In genomic region chr14:34843011-34843554, GRCh38 we compare ENCODE assay signal across 1 cellular context.
TF ChIP-seq lines count a peak whose summit lies in the region.

No MANE protein-coding gene starts in this region.

TF ChIP-seq in K562, 482 proteins besides CTCF, POLR2A, EP300 and RAD21 (continued from another document):
- TF ChIP-seq ZBTB2 (IDR thresholded peaks at IDR 0.05) (no peak), HDAC2 (IDR thresholded peaks at IDR 0.05) (no peak), ZNF143 (CRISPR knock-in tag; IDR thresholded peaks at IDR 0.05) (no peak), MAFF (IDR thresholded peaks at IDR 0.05; ENCODE audit: low read length) (peak; percentile 88), ZNF217 (CRISPR knock-in tag; IDR thresholded peaks at IDR 0.05) (no peak), RCOR1 (IDR thresholded peaks at IDR 0.05; ENCODE audit: borderline replicate concordance in 1 of 2, low read depth in 2 of 2, low read length in 2 of 2) (no peak), MEIS2 (IDR thresholded peaks at IDR 0.05; ENCODE audit: partially characterized antibody) (no peak), GABPB1 (CRISPR knock-in tag; IDR thresholded peaks at IDR 0.05) (no peak), NUFIP1 (IDR thresholded peaks at IDR 0.05; ENCODE audit: partially characterized antibody) (no peak), TGIF2 (CRISPR knock-in tag; IDR thresholded peaks at IDR 0.05) (no peak), SPI1 (IDR thresholded peaks at IDR 0.05; ENCODE audit: borderline replicate concordance, low read depth, low read length) (no peak), EP400 (IDR thresholded peaks at IDR 0.05) (no peak), ZBED1 (IDR thresholded peaks at IDR 0.05) (no peak), NFIX (CRISPR knock-in tag; IDR thresholded peaks at IDR 0.05; ENCODE audit: low read depth) (no peak), KDM5B (IDR thresholded peaks at IDR 0.05; ENCODE audit: insufficient replicate concordance, low read depth, low read length) (no peak), MAFG (tag; conservative IDR thresholded peaks at IDR 0.05) (peak; percentile 96), NR2C1 (IDR thresholded peaks at IDR 0.05) (no peak), NR2C1 (tag; IDR thresholded peaks at IDR 0.05) (no peak), RBM17 (IDR thresholded peaks at IDR 0.05; ENCODE audit: borderline replicate concordance, low read depth, low read length) (no peak), GATA2 (CRISPR knock-in tag; IDR thresholded peaks at IDR 0.05) (no peak), NR2C2 (CRISPR knock-in tag; IDR thresholded peaks at IDR 0.05) (no peak), NR2C2 (tag; IDR thresholded peaks at IDR 0.05) (no peak), CREM (IDR thresholded peaks at IDR 0.05; ENCODE audit: low read depth) (no peak), RBM15 (IDR thresholded peaks at IDR 0.05; ENCODE audit: insufficient read depth, low read length) (no peak)
- TF ChIP-seq, protein P1, sequence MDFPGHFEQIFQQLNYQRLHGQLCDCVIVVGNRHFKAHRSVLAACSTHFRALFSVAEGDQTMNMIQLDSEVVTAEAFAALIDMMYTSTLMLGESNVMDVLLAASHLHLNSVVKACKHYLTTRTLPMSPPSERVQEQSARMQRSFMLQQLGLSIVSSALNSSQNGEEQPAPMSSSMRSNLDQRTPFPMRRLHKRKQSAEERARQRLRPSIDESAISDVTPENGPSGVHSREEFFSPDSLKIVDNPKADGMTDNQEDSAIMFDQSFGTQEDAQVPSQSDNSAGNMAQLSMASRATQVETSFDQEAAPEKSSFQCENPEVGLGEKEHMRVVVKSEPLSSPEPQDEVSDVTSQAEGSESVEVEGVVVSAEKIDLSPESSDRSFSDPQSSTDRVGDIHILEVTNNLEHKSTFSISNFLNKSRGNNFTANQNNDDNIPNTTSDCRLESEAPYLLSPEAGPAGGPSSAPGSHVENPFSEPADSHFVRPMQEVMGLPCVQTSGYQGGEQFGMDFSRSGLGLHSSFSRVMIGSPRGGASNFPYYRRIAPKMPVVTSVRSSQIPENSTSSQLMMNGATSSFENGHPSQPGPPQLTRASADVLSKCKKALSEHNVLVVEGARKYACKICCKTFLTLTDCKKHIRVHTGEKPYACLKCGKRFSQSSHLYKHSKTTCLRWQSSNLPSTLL (IDR thresholded peaks at IDR 0.05), result no peak
